Comparison of ENCODE assay signal across 16 cellular contexts in genomic region chr13:90444232-90444631, GRCh38.
"Had no signal": no experiment of that assay in that cellular context is flagged by ENCODE, and none has a peak within 500 bp of the region (broad histone marks: within the 10 kb centered on the region; RNA-seq: fewer than 3 reads in every experiment).

No MANE protein-coding gene starts in this region.

- H3K27me3 Mint-ChIP-seq: activated CD4-positive, alpha-beta T cell treated with anti-CD3 and anti-CD28 coated beads for 36 hours had no signal

- H3K4me3 ChIP-seq: ascending aorta, cardiac muscle cell, ovary, transverse colon had no signal

- H3K4me1 Mint-ChIP-seq: activated CD4-positive, alpha-beta T cell treated with anti-CD3 and anti-CD28 coated beads for 36 hours; immature natural killer cell had no signal

- H3K9me3 ChIP-seq: ascending aorta, ovary, transverse colon had no signal

- H3K4me1 ChIP-seq: transverse colon had no signal

- H3K9me3 Mint-ChIP-seq: nephron progenitor cell had no signal

- H3K4me3 Mint-ChIP-seq: activated CD4-positive, alpha-beta T cell treated with anti-CD3 and anti-CD28 coated beads for 36 hours; activated CD8-positive, alpha-beta T cell treated with anti-CD3 and anti-CD28 coated beads, Interleukin-2, amount 10 ng/mL, durations not matched to agents 7 days and 5 days; immature natural killer cell; nephron progenitor cell had no signal

- H3K27me3 ChIP-seq: ascending aorta, cardiac muscle cell, ovary, transverse colon had no signal

- ATAC-seq: activated CD4-positive, alpha-beta T cell treated with anti-CD3 and anti-CD28 coated beads for 36 hours; activated CD8-positive, alpha-beta T cell treated with anti-CD3 and anti-CD28 coated beads, Interleukin-2, amount 10 ng/mL, durations not matched to agents 7 days and 5 days had no signal

- H3K27ac ChIP-seq: ascending aorta, cardiac muscle cell, ovary, transverse colon, VCaP had no signal

- H3K27ac Mint-ChIP-seq: activated CD4-positive, alpha-beta T cell treated with anti-CD3 and anti-CD28 coated beads for 36 hours; activated CD8-positive, alpha-beta T cell treated with anti-CD3 and anti-CD28 coated beads, Interleukin-2, amount 10 ng/mL, durations not matched to agents 7 days and 5 days; immature natural killer cell; nephron progenitor cell had no signal

- DNase-seq: activated CD4-positive, alpha-beta T cell treated with anti-CD3 and anti-CD28 coated beads for 36 hours; activated CD8-positive, alpha-beta memory T cell treated with anti-CD3 and anti-CD28 coated beads, Interleukin-2, amount 50 U/mL, for 48 hours; activated CD8-positive, alpha-beta T cell treated with anti-CD3 and anti-CD28 coated beads, Interleukin-2, amount 10 ng/mL, durations not matched to agents 7 days and 5 days; activated naive CD4-positive, alpha-beta T cell; effector CD4-positive, alpha-beta T cell; glutamatergic neuron; immature natural killer cell; nephron progenitor cell; ovary; stimulated activated CD4-positive, alpha-beta T cell treated with anti-CD3 and anti-CD28 coated beads, Interleukin-15, amount 100 ng/mL, for 24 hours; stimulated activated CD4-positive, alpha-beta T cell treated with anti-CD3 and anti-CD28 coated beads, Interleukin-4, amount 100 ng/mL, for 4 hours; T-helper 9 cell; transverse colon had no signal

- H3K36me3 ChIP-seq: ascending aorta, cardiac muscle cell, ovary, transverse colon had no signal
